Comparison of ENCODE assay signal across 18 cellular contexts in genomic region chr7:40279991-40280390, GRCh38.
DNase-seq lines count a peak whose midpoint lies in the region; ATAC-seq, FAIRE-seq and TF ChIP-seq lines count a peak whose summit lies in the region.
"Had no signal": no experiment of that assay in that cellular context is flagged by ENCODE, and none has a peak within 500 bp of the region (broad histone marks: within the 10 kb centered on the region; RNA-seq: fewer than 3 reads in every experiment).

No MANE protein-coding gene starts in this region.

- TF ChIP-seq CTCF in astrocyte (IDR thresholded peaks at IDR 0.05; ENCODE audit: insufficient read depth, low read depth, low read length) (no peak), pancreas (IDR thresholded peaks at IDR 0.05) (no peak), lower leg skin (IDR thresholded peaks at IDR 0.05) (no peak)

- H3K4me1 Mint-ChIP-seq in astrocyte (ENCODE audit: low read depth, unreplicated experiment), result peaks cover 4% of the 10 kb centered on the region
- H3K4me1 Mint-ChIP-seq: B cell had no signal

- FAIRE-seq in astrocyte (lab: Jason Lieb, UNC) (peak; percentile 41), pancreas (lab: Jason Lieb, UNC) (peak; percentile 9)

- no peak for TF ChIP-seq POLR2A in lower leg skin (IDR thresholded peaks at IDR 0.05)

- H3K4me2 ChIP-seq in astrocyte (ENCODE audit: low read length), result no peak overlapping the region

- no peaks in the 10 kb centered on the region for H4K20me1 ChIP-seq in astrocyte (ENCODE audit: insufficient read depth, low read length)

- no peak overlapping the region for H3K27ac ChIP-seq in astrocyte (ENCODE audit: low read depth, low read length)
- no peak overlapping the region for H3K27ac ChIP-seq in pancreas

- H3K4me1 ChIP-seq in astrocyte (ENCODE audit: insufficient read depth, low read length) (no peaks in the 10 kb centered on the region), pancreas (no peaks in the 10 kb centered on the region)
- H3K4me1 ChIP-seq: HAP-1 had no signal

- in situ Hi-C loops in G401 (cut with HindIII; ENCODE audit: low sequenced_read_pairs), result no loop called here

- intact Hi-C loops in pancreas (cut with DNase I), result no loop called here
- intact Hi-C loops in lower leg skin (cut with DNase I; ENCODE audit: low total_unique reads), result no loop called here

- no peak overlapping the region for H2AFZ ChIP-seq in astrocyte (ENCODE audit: low read depth, low read length)

- H3K4me3 Mint-ChIP-seq in astrocyte (ENCODE audit: unreplicated experiment), result no peak overlapping the region
- H3K4me3 Mint-ChIP-seq: B cell; CD4-positive, alpha-beta T cell had no signal

- H3K36me3 ChIP-seq in astrocyte (ENCODE audit: insufficient read depth, low read length), result no peaks in the 10 kb centered on the region
- no peaks in the 10 kb centered on the region for H3K36me3 ChIP-seq in pancreas
- H3K36me3 ChIP-seq: HAP-1 had no signal

- H3K27me3 ChIP-seq in astrocyte (ENCODE audit: insufficient read depth, low read length), result no peaks in the 10 kb centered on the region
- H3K27me3 ChIP-seq in pancreas, result no peaks in the 10 kb centered on the region

- no peak overlapping the region for H3K9ac ChIP-seq in astrocyte (ENCODE audit: low read length)

- peaks cover 4% of the 10 kb centered on the region for H3K9me3 Mint-ChIP-seq in astrocyte (ENCODE audit: unreplicated experiment)
- H3K9me3 Mint-ChIP-seq: CD4-positive, alpha-beta T cell had no signal

- no peaks in the 10 kb centered on the region for H3K27me3 Mint-ChIP-seq in astrocyte (ENCODE audit: low read depth, unreplicated experiment)
- H3K27me3 Mint-ChIP-seq: B cell; CD4-positive, alpha-beta T cell had no signal

- H3K79me2 ChIP-seq in astrocyte (ENCODE audit: insufficient read depth, low read length), result no peaks in the 10 kb centered on the region

- H3K4me3 ChIP-seq in astrocyte (ENCODE audit: insufficient read depth, low read depth, low read length) (no peak overlapping the region), pancreas (no peak overlapping the region), lower leg skin (ENCODE audit: low read depth, poor library complexity, severe bottlenecking) (no peak overlapping the region)
- H3K4me3 ChIP-seq: HAP-1 had no signal

- H3K9me3 ChIP-seq in astrocyte (ENCODE audit: insufficient read depth, low read depth, low read length) (no peaks in the 10 kb centered on the region), pancreas (no peaks in the 10 kb centered on the region)
- H3K9me3 ChIP-seq: HAP-1 had no signal

- WGBS in pancreas, 2 donors, result 50% methylated on average over 2 of the region's 2 CpGs
- WGBS in lower leg skin, 2 donors, result 42 to 46% methylated on average over 2 of the region's 2 CpGs

- no peaks in the 10 kb centered on the region for H3K36me3 Mint-ChIP-seq in astrocyte (ENCODE audit: low read depth, unreplicated experiment)

- H3K27ac Mint-ChIP-seq in astrocyte (ENCODE audit: unreplicated experiment), result no peak overlapping the region
- H3K27ac Mint-ChIP-seq: B cell; CD4-positive, alpha-beta T cell had no signal

- DNase-seq in astrocyte (ENCODE audit: low read depth) (no peak), pancreas (no peak), lower leg skin (ENCODE audit: low spot score in 2 of 2) (no peak), G401 (ENCODE audit: low spot score) (no peak)
- DNase-seq: C1 segment of cervical spinal cord; Calu3; CD4-positive, alpha-beta T cell; DMS 273 treated with DMSO at 0.1 percent for 48 hours; DND-41; GF-D8; GOT3; IMR-90; KG1 had no signal

- peak; percentile 54 for ATAC-seq in GM18508 (IDR thresholded peaks at IDR 0.05; ENCODE audit: insufficient read depth, unreplicated experiment)
- peak; percentile 60 for ATAC-seq in HG03139 (IDR thresholded peaks at IDR 0.05; ENCODE audit: unreplicated experiment)
- no peak for ATAC-seq in pancreas
- no peak for ATAC-seq in HG02571 (IDR thresholded peaks at IDR 0.05; ENCODE audit: unreplicated experiment)

Comparison
In these comparisons a context has a peak if more than half of its experiments do, and no peak if none do; other contexts are left out.
1. ATAC-seq: peak in GM18508 (single experiment) and HG03139 (single experiment); none in pancreas (0 of 4) and HG02571 (single experiment).